9 cellular contexts compared by ENCODE assay signal in the genomic region with DNA sequence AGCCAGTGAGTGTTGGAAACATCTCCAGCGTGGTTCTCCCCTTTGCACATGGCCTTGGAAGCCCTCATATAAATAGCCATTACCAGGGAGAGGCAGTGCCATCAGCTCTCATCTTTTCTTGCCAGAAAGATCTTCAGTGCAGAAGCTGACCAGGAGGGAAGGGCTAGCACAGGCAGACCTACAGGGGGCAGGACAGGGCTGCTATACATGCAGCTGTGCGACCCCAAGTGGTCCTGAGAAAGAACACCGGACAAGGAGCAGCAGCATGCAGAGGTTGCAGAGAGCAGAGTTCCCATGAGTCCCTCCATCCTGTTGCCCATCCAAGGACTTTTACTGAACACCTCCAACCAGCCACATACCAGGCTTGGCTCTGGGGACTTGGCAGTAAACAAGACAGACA.
DNase-seq lines count a peak whose midpoint lies in the region; ATAC-seq and TF ChIP-seq lines count a peak whose summit lies in the region.
"Had no signal": no experiment of that assay in that cellular context is flagged by ENCODE, and none has a peak within 500 bp of the region (broad histone marks: within the 10 kb centered on the region; RNA-seq: fewer than 3 reads in every experiment).

No MANE protein-coding gene starts in this region.

- peak; percentile 50 for TF ChIP-seq CTCF in choroid plexus epithelial cell (conservative IDR thresholded peaks at IDR 0.05; ENCODE audit: low read depth, low read length)

- ATAC-seq in stimulated activated effector memory CD8-positive, alpha-beta T cell treated with anti-CD3 and anti-CD28 coated beads, Interleukin-12 subunit alpha, Interleukin-12 subunit beta, amount 100 ng/mL, for 72 hours = peak; percentile 3
- no peak for ATAC-seq in HG02642 (IDR thresholded peaks at IDR 0.05; ENCODE audit: poor library complexity, unreplicated experiment)

- H3K36me3 Mint-ChIP-seq in stimulated activated effector memory CD8-positive, alpha-beta T cell treated with anti-CD3 and anti-CD28 coated beads, Interleukin-12 subunit alpha, Interleukin-12 subunit beta, amount 100 ng/mL, for 72 hours = no peaks in the 10 kb centered on the region
- H3K36me3 Mint-ChIP-seq: natural killer cell had no signal

- H3K4me1 Mint-ChIP-seq in stimulated activated effector memory CD8-positive, alpha-beta T cell treated with anti-CD3 and anti-CD28 coated beads, Interleukin-12 subunit alpha, Interleukin-12 subunit beta, amount 100 ng/mL, for 72 hours = peaks cover 2% of the 10 kb centered on the region

- DNase-seq in SIG-M5 treated with dmso at 0.1 percent for 504 hours (lab: John Stamatoyannopoulos, UW; ENCODE audit: unreplicated experiment) (peak; percentile 28), SIG-M5 (lab: John Stamatoyannopoulos, UW) (no peak), MV-4-11 (lab: John Stamatoyannopoulos, UW) (peak; percentile 40), choroid plexus epithelial cell (ENCODE audit: low read depth) (peak; percentile 26), NCI-H2171 (lab: John Stamatoyannopoulos, UW) (no peak)
- DNase-seq in stimulated activated effector memory CD8-positive, alpha-beta T cell treated with anti-CD3 and anti-CD28 coated beads, Interleukin-12 subunit alpha, Interleukin-12 subunit beta, amount 100 ng/mL, for 72 hours (ENCODE audit: low spot score in 2 of 2) = no peak
- no peak for DNase-seq in stimulated activated naive CD4-positive, alpha-beta T cell treated with Interleukin-2 at 50 U/mL for 16 hours (lab: John Stamatoyannopoulos, UW)
- DNase-seq: natural killer cell had no signal

- H3K9me3 Mint-ChIP-seq in stimulated activated effector memory CD8-positive, alpha-beta T cell treated with anti-CD3 and anti-CD28 coated beads, Interleukin-12 subunit alpha, Interleukin-12 subunit beta, amount 100 ng/mL, for 72 hours = no peaks in the 10 kb centered on the region
- H3K9me3 Mint-ChIP-seq: natural killer cell had no signal

- H3K4me3 Mint-ChIP-seq in stimulated activated effector memory CD8-positive, alpha-beta T cell treated with anti-CD3 and anti-CD28 coated beads, Interleukin-12 subunit alpha, Interleukin-12 subunit beta, amount 100 ng/mL, for 72 hours = no peak overlapping the region
- H3K4me3 Mint-ChIP-seq: natural killer cell had no signal

- H3K4me3 ChIP-seq in choroid plexus epithelial cell (ENCODE audit: low read depth, low read length) = no peak overlapping the region

- no peak overlapping the region for H3K27ac Mint-ChIP-seq in stimulated activated effector memory CD8-positive, alpha-beta T cell treated with anti-CD3 and anti-CD28 coated beads, Interleukin-12 subunit alpha, Interleukin-12 subunit beta, amount 100 ng/mL, for 72 hours
- H3K27ac Mint-ChIP-seq: natural killer cell had no signal

Comparison
In these comparisons a context has a peak if more than half of its experiments do, and no peak if none do; other contexts are left out.
1. DNase-seq: peak in SIG-M5 treated with dmso at 0.1 percent for 504 hours (single experiment), MV-4-11 (single experiment) and choroid plexus epithelial cell (single experiment); none in SIG-M5 (single experiment), stimulated activated effector memory CD8-positive, alpha-beta T cell treated with anti-CD3 and anti-CD28 coated beads, Interleukin-12 subunit alpha, Interleukin-12 subunit beta, amount 100 ng/mL, for 72 hours (0 of 2), NCI-H2171 (single experiment) and stimulated activated naive CD4-positive, alpha-beta T cell treated with Interleukin-2 at 50 U/mL for 16 hours (single experiment).